8 cellular contexts compared by ENCODE assay signal in genomic region chr19:32599736-32600157, GRCh38. TPM values are rescaled to one million over a fixed set of nuclear protein-coding genes. Genes with fewer than 3 reads are reported as not detected.
DNase-seq lines count a peak whose midpoint lies in the region; ATAC-seq, FAIRE-seq and TF ChIP-seq lines count a peak whose summit lies in the region.

No MANE protein-coding gene starts in this region.

- TF ChIP-seq CTCF in NB4 (IDR thresholded peaks at IDR 0.05; ENCODE audit: low read depth, low read length) (peak; percentile 45), SU-DHL-6 (IDR thresholded peaks at IDR 0.05; ENCODE audit: insufficient read depth, low read length, poor library complexity, severe bottlenecking) (peak; percentile 85), MCF 10A (IDR thresholded peaks at IDR 0.05; ENCODE audit: unreplicated experiment) (peak; percentile 56), kidney (IDR thresholded peaks at IDR 0.05; ENCODE audit: borderline replicate concordance, extremely low read depth, insufficient read depth) (peak; percentile 78)

- H2AFZ ChIP-seq in SU-DHL-6 (ENCODE audit: low read depth, low read length, severe bottlenecking): no peak overlapping the region

- no peaks in the 10 kb centered on the region for H3K9me3 Mint-ChIP-seq in MCF 10A (ENCODE audit: unreplicated experiment)

- peak overlapping the region; percentile 22 for H3K27ac Mint-ChIP-seq in MCF 10A (ENCODE audit: low read depth, unreplicated experiment)

- no peaks in the 10 kb centered on the region for H3K27me3 ChIP-seq in SU-DHL-6 (ENCODE audit: low read length)

- no peaks in the 10 kb centered on the region for H4K20me1 ChIP-seq in SU-DHL-6 (ENCODE audit: low read depth, low read length)

- H3K27ac ChIP-seq in SU-DHL-6 (ENCODE audit: low read depth, low read length) (no peak overlapping the region), kidney (ENCODE audit: low read depth in 2 of 2, low read length in 2 of 2) (no peak overlapping the region)

- ATAC-seq in HG02642 (IDR thresholded peaks at IDR 0.05; ENCODE audit: poor library complexity, unreplicated experiment): no peak

- no TSS peak for BruUV-seq in MCF 10A (replicated peaks; lab: Mats Ljungman, UMichigan)

- H3K9me2 ChIP-seq in SU-DHL-6 (replicated peaks; ENCODE audit: insufficient read depth, low read length): no peaks in the 10 kb centered on the region

- H3K4me3 Mint-ChIP-seq in MCF 10A (ENCODE audit: unreplicated experiment): no peak overlapping the region

- H3F3A ChIP-seq in SU-DHL-6 (ENCODE audit: insufficient read depth): peaks cover 4% of the 10 kb centered on the region; the same call in 1 of the 2 replicates

- H3K9ac ChIP-seq in SU-DHL-6 (ENCODE audit: low read length): no peak overlapping the region
- H3K9ac ChIP-seq in kidney (ENCODE audit: low read length in 2 of 2): no peak overlapping the region

- intact Hi-C loops in MCF 10A (cut with micrococcal nuclease): no loop called here
- intact Hi-C loops in kidney (cut with DNase I): no loop called here

- FAIRE-seq in kidney (lab: Jason Lieb, UNC): peak; percentile 11

- H3K36me3 Mint-ChIP-seq in MCF 10A (ENCODE audit: insufficient read depth, unreplicated experiment): peaks cover 84% of the 10 kb centered on the region

- H3K36me3 ChIP-seq in SU-DHL-6 (ENCODE audit: low read length) (peaks cover 27% of the 10 kb centered on the region), kidney (ENCODE audit: control insufficient read depth in 1 of 2, insufficient read depth in 2 of 2, low read length in 2 of 2) (peaks cover 23 to 36% of the 10 kb centered on the region in 2 donors)

- H3K4me1 ChIP-seq in kidney (ENCODE audit: control insufficient read depth in 1 of 2, insufficient read depth in 1 of 2, low read depth in 1 of 2, low read length in 2 of 2): no peaks in the 10 kb centered on the region

- H3K79me2 ChIP-seq in SU-DHL-6 (ENCODE audit: insufficient read depth, low read length): no peaks in the 10 kb centered on the region

- H3K4me3 ChIP-seq in NB4 (ENCODE audit: low read depth, low read length): no peak overlapping the region
- no peak overlapping the region for H3K4me3 ChIP-seq in SU-DHL-6 (ENCODE audit: insufficient read depth, low read length, poor library complexity, severe bottlenecking)
- no peak overlapping the region for H3K4me3 ChIP-seq in kidney (ENCODE audit: low read length in 2 of 2)

- DNase-seq in activated CD4-positive, alpha-beta T cell treated with anti-CD3 and anti-CD28 coated beads for 24 hours (ENCODE audit: low read depth in 2 of 2): peak; percentile 6 to 53
- DNase-seq in activated CD4-positive, alpha-beta T cell treated with anti-CD3 and anti-CD28 coated beads for 1 hour: no peak
- DNase-seq in NB4 (ENCODE audit: low read depth): peak; percentile 68
- peak; percentile 69 for DNase-seq in MCF 10A (ENCODE audit: unreplicated experiment)
- no peak for DNase-seq in kidney
- peak; percentile 42 for DNase-seq in stimulated activated CD8-positive, alpha-beta memory T cell treated with anti-CD3 and anti-CD28 coated beads, Interleukin-12 subunit alpha, Interleukin-12 subunit beta, amount 100 ng/mL, for 1 hour (ENCODE audit: low read depth)

- H3K4me2 ChIP-seq in SU-DHL-6 (ENCODE audit: low read depth, low read length, poor library complexity, severe bottlenecking): no peak overlapping the region

- POLR2A ChIA-PET in MCF 10A (lab: Yijun Ruan, JAX): interaction anchor here (0.8 kb wide), 1 partner anchor 18 kb away, joined by 3 read pairs; no protein-coding TSS in a partner anchor

- no peaks in the 10 kb centered on the region for H3K27me3 Mint-ChIP-seq in MCF 10A (ENCODE audit: insufficient read depth, unreplicated experiment)

- TF ChIP-seq POLR2A in NB4 (IDR thresholded peaks at IDR 0.05; ENCODE audit: extremely low read depth, insufficient read length): no peak

- CTCF ChIA-PET in MCF 10A (lab: Yijun Ruan, JAX): interaction anchor here (0.6 to 1.5 kb wide), 21 partner anchors 10 to 1933 kb away, joined by 3 to 9 read pairs (median 4); partner anchors contain the start of genes FAAP24 and PDCD5

- H3K9me3 ChIP-seq in SU-DHL-6 (ENCODE audit: insufficient read depth, low read length) (no peaks in the 10 kb centered on the region), kidney (ENCODE audit: control insufficient read depth in 1 of 2, low read length in 2 of 2) (no peaks in the 10 kb centered on the region)

- no peaks in the 10 kb centered on the region for H3K4me1 Mint-ChIP-seq in MCF 10A (ENCODE audit: insufficient read depth, unreplicated experiment)

RNA-seq across cellular contexts. Expression of gene PDCD5, which starts 18.8 kb away (rescaled TPM):
- 261 and 290 TPM in 2 replicates for total RNA-seq in MCF 10A (2022)
- 62.6 TPM for total RNA-seq in kidney
- 116 TPM for polyA plus RNA-seq in kidney (ENCODE audit: insufficient read depth, low read depth, low replicate concordance)

Comparison
In these comparisons a context has a peak if more than half of its experiments do, and no peak if none do; other contexts are left out.
1. DNase-seq: peak in activated CD4-positive, alpha-beta T cell treated with anti-CD3 and anti-CD28 coated beads for 24 hours (2 of 2), NB4 (single experiment), MCF 10A (single experiment) and stimulated activated CD8-positive, alpha-beta memory T cell treated with anti-CD3 and anti-CD28 coated beads, Interleukin-12 subunit alpha, Interleukin-12 subunit beta, amount 100 ng/mL, for 1 hour (single experiment); none in activated CD4-positive, alpha-beta T cell treated with anti-CD3 and anti-CD28 coated beads for 1 hour (single experiment) and kidney (single experiment).
2. Peak in every context shown above with its lines, with median percentiles within 50 percentile points of each other: CTCF ChIP-seq.